Comparison of ENCODE assay signal across 8 cellular contexts in genomic region chr17:4144411-4144747, GRCh38. TPM values are rescaled to one million over a fixed set of nuclear protein-coding genes. Genes with fewer than 3 reads are reported as not detected.
DNase-seq lines count a peak whose midpoint lies in the region; TF ChIP-seq lines count a peak whose summit lies in the region.

No MANE protein-coding gene starts in this region.

- H3K4me1 ChIP-seq in BE2C: no peaks in the 10 kb centered on the region

- no peaks in the 10 kb centered on the region for H3K27me3 Mint-ChIP-seq in nephron (ENCODE audit: low read depth)

- H3K9me3 ChIP-seq in BE2C (no peaks in the 10 kb centered on the region), MG63 (no peaks in the 10 kb centered on the region)

- no peak for TF ChIP-seq CTCF in BE2C (IDR thresholded peaks at IDR 0.05; ENCODE audit: low read depth, low read length)
- no peak for TF ChIP-seq CTCF in nephron (IDR thresholded peaks at IDR 0.05; ENCODE audit: unreplicated experiment in 3 of 3)

- peak overlapping the region; percentile 99 to 100 (median 99) for H3K4me3 Mint-ChIP-seq in nephron

- H3K36me3 Mint-ChIP-seq in nephron (ENCODE audit: low read depth): no peaks in the 10 kb centered on the region

- DNase-seq in BE2C (no peak), MG63 (no peak), dermis blood vessel endothelial cell (peak; percentile 16), NCI-H2029 treated with DMSO at 0.1 percent for 48 hours (lab: John Stamatoyannopoulos, UW) (no peak), activated gamma-delta T cell treated with Interleukin-2 at 50 U/mL for 16 hours (no peak), cortex of kidney (lab: John Stamatoyannopoulos, UW) (no peak), RPMI8226 (no peak)

- peak overlapping the region; percentile 100 for H3K27ac Mint-ChIP-seq in nephron

- H3K36me3 ChIP-seq in BE2C (no peaks in the 10 kb centered on the region), MG63 (no peaks in the 10 kb centered on the region)

- no peaks in the 10 kb centered on the region for H3K9me3 Mint-ChIP-seq in nephron

- H3K4me1 Mint-ChIP-seq in nephron: peaks cover 31% of the 10 kb centered on the region

- H3K4me3 ChIP-seq in BE2C (ENCODE audit: low read depth, low read length): peak overlapping the region; percentile 82
- peak overlapping the region; percentile 65 for H3K4me3 ChIP-seq in MG63

- no peaks in the 10 kb centered on the region for H3K27me3 ChIP-seq in BE2C
- no peaks in the 10 kb centered on the region for H3K27me3 ChIP-seq in MG63

RNA-seq across cellular contexts. Expression of gene CYB5D2, which starts 1.4 kb away (rescaled TPM):
- polyA plus RNA-seq in BE2C (2012; ENCODE audit: insufficient read depth, insufficient read length, low read depth): 27.1 TPM
- total RNA-seq in MG63 (2014; rRNA removed; shearing (Covaris generic); ENCODE audit: low replicate concordance): 10.3 and 26.3 TPM in 2 replicates
- total RNA-seq in dermis blood vessel endothelial cell: 41.7 and 51.7 TPM in 2 replicates

RNA-seq across cellular contexts. Expression of gene ZZEF1, which starts 1.5 kb away (rescaled TPM):
- 27.8 TPM for polyA plus RNA-seq in BE2C (2012; ENCODE audit: insufficient read depth, insufficient read length, low read depth)
- 7.6 and 15.3 TPM in 2 replicates for total RNA-seq in MG63 (2014; rRNA removed; shearing (Covaris generic); ENCODE audit: low replicate concordance)
- total RNA-seq in dermis blood vessel endothelial cell: 43.9 and 59.2 TPM in 2 replicates
